Comparison of ENCODE assay signal across 1 cellular context in genomic region chr1:16351994-16352841, GRCh38.
TF ChIP-seq lines count a peak whose summit lies in the region.

Gene FBXO42, minus strand, starts transcription at chr1:16352480. Its CDS starts 37,062 bp downstream, at chr1:16315418.

TF ChIP-seq in HepG2, 621 proteins besides CTCF, POLR2A, EP300 and RAD21 (continued from another document and continues in another):
- TF ChIP-seq BORCS8-MEF2B (CRISPR knock-in tag; IDR thresholded peaks at IDR 0.05): peak; percentile 57
- TF ChIP-seq RNF2 (conservative IDR thresholded peaks at IDR 0.05; ENCODE audit: low read depth): peak; percentile 75; the same call in 1 of the 2 replicates
- TF ChIP-seq ZIK1 (CRISPR knock-in tag; IDR thresholded peaks at IDR 0.05; ENCODE audit: borderline replicate concordance, low read depth): peak; percentile 90
- peak; percentile 43; the same call in 1 of the 2 replicates for TF ChIP-seq KDM5A (IDR thresholded peaks at IDR 0.05; ENCODE audit: borderline replicate concordance, low read length)
- TF ChIP-seq ZNF34 (CRISPR knock-in tag; IDR thresholded peaks at IDR 0.05; ENCODE audit: borderline replicate concordance): peak; percentile 95
- peak; percentile 74 for TF ChIP-seq SAFB2 (CRISPR knock-in tag; IDR thresholded peaks at IDR 0.05; ENCODE audit: borderline replicate concordance, low read depth)
- peak; percentile 90 for TF ChIP-seq UBTF (CRISPR knock-in tag; IDR thresholded peaks at IDR 0.05)
- peak; percentile 62; the same call in 1 of the 2 replicates for TF ChIP-seq ATF7-NPFF (CRISPR knock-in tag; IDR thresholded peaks at IDR 0.05; ENCODE audit: low read depth)
- TF ChIP-seq ESRRA (CRISPR knock-in tag; IDR thresholded peaks at IDR 0.05; ENCODE audit: low read depth): 0 out of 2 replicates have a peak, but pooled peaks have one; percentile 36
- peak; percentile 71 for TF ChIP-seq GATAD1 (CRISPR knock-in tag; IDR thresholded peaks at IDR 0.05)
- TF ChIP-seq MEIS1 (CRISPR knock-in tag; IDR thresholded peaks at IDR 0.05; ENCODE audit: borderline replicate concordance): peak; percentile 54; the same call in 1 of the 2 replicates
- peak; percentile 98 for TF ChIP-seq ZFY (CRISPR knock-in tag; IDR thresholded peaks at IDR 0.05)
- peak; percentile 86 for TF ChIP-seq KMT2B (CRISPR knock-in tag; IDR thresholded peaks at IDR 0.05)
- TF ChIP-seq SIN3A (IDR thresholded peaks at IDR 0.05; ENCODE audit: borderline replicate concordance, low read depth, low read length): peak; percentile 62; the same call in 1 of the 2 replicates
- 0 out of 2 replicates have a peak, but pooled peaks have one; percentile 26 for TF ChIP-seq ZNF747 (CRISPR knock-in tag; IDR thresholded peaks at IDR 0.05; ENCODE audit: borderline replicate concordance)
- peak; percentile 72 for TF ChIP-seq IKZF4 (CRISPR knock-in tag; IDR thresholded peaks at IDR 0.05; ENCODE audit: borderline replicate concordance, low read depth, not compliant biosample characterization)
- TF ChIP-seq FOXJ3 (CRISPR knock-in tag; IDR thresholded peaks at IDR 0.05; ENCODE audit: borderline replicate concordance): 0 out of 2 replicates have a peak, but pooled peaks have one; percentile 26
- TF ChIP-seq RBM39 (IDR thresholded peaks at IDR 0.05; ENCODE audit: low read depth, low read length, poor library complexity, severe bottlenecking): peak; percentile 58
- TF ChIP-seq AGO1 (IDR thresholded peaks at IDR 0.05; ENCODE audit: low read depth, low read length, poor library complexity, severe bottlenecking): peak; percentile 61
- TF ChIP-seq POLR2AphosphoS5 (IDR thresholded peaks at IDR 0.05; ENCODE audit: low read depth, low read length): peak; percentile 75
- TF ChIP-seq DNMT1 (CRISPR knock-in tag; IDR thresholded peaks at IDR 0.05): peak; percentile 86; the same call in 1 of the 2 replicates
- TF ChIP-seq ZNF512 (CRISPR knock-in tag; IDR thresholded peaks at IDR 0.05): no peak
- TF ChIP-seq ZSCAN9 (CRISPR knock-in tag; IDR thresholded peaks at IDR 0.05; ENCODE audit: borderline replicate concordance): peak; percentile 28; the same call in 1 of the 2 replicates
- TF ChIP-seq RORA (CRISPR knock-in tag; IDR thresholded peaks at IDR 0.05): no peak
- TF ChIP-seq SOX13 (IDR thresholded peaks at IDR 0.05): no peak
- peak in 1 of 2 experiments; percentile 37; a peak in 1 of 4 replicates for TF ChIP-seq SOX13 (CRISPR knock-in tag; conservative IDR thresholded peaks at IDR 0.05 in 1 of 2, IDR thresholded peaks at IDR 0.05 in 1 of 2)
- 0 out of 2 replicates have a peak, but pooled peaks have one; percentile 20 for TF ChIP-seq RARA (CRISPR knock-in tag; IDR thresholded peaks at IDR 0.05)
- no peak for TF ChIP-seq ZNF17 (CRISPR knock-in tag; IDR thresholded peaks at IDR 0.05)
- peak; percentile 65; the same call in 1 of the 2 replicates for TF ChIP-seq IKZF5 (CRISPR knock-in tag; IDR thresholded peaks at IDR 0.05)
- TF ChIP-seq ZBTB2 (CRISPR knock-in tag; IDR thresholded peaks at IDR 0.05; ENCODE audit: low read depth): no peak
- TF ChIP-seq ARID2 (CRISPR knock-in tag; IDR thresholded peaks at IDR 0.05; ENCODE audit: borderline replicate concordance): peak; percentile 87; the same call in 1 of the 2 replicates
- no peak for TF ChIP-seq TCF7 (IDR thresholded peaks at IDR 0.05; ENCODE audit: low read depth)
- TF ChIP-seq KDM1A (CRISPR knock-in tag; IDR thresholded peaks at IDR 0.05): no peak
- no peak for TF ChIP-seq JARID2 (CRISPR knock-in tag; IDR thresholded peaks at IDR 0.05; ENCODE audit: insufficient replicate concordance)
- 0 out of 2 replicates have a peak, but pooled peaks have one; percentile 9 for TF ChIP-seq ARID5B (CRISPR knock-in tag; IDR thresholded peaks at IDR 0.05)
- peak; percentile 76 for TF ChIP-seq ZNF800 (CRISPR knock-in tag; IDR thresholded peaks at IDR 0.05)
- TF ChIP-seq ATF2 (CRISPR knock-in tag; IDR thresholded peaks at IDR 0.05): peak; percentile 61
- no peak for TF ChIP-seq ZKSCAN1 (IDR thresholded peaks at IDR 0.05; ENCODE audit: low read length)
- 0 out of 2 replicates have a peak, but pooled peaks have one; percentile 25 for TF ChIP-seq PAX8 (CRISPR knock-in tag; IDR thresholded peaks at IDR 0.05; ENCODE audit: borderline replicate concordance)
- peak; percentile 25; the same call in 1 of the 2 replicates for TF ChIP-seq DRAP1 (CRISPR knock-in tag; IDR thresholded peaks at IDR 0.05)
- TF ChIP-seq MTERF4 (CRISPR knock-in tag; IDR thresholded peaks at IDR 0.05): no peak; the same call in none of the 2 replicates
